ENCODE assay signal across 29 cellular contexts in genomic region chr10:122327237-122328206, GRCh38. TPM values are rescaled to one million over a fixed set of nuclear protein-coding genes. Genes with fewer than 3 reads are reported as not detected.
"Had no signal": no experiment of that assay in that cellular context is flagged by ENCODE, and none has a peak within 500 bp of the region (broad histone marks: within the 10 kb centered on the region; RNA-seq: fewer than 3 reads in every experiment).

No MANE protein-coding gene starts in this region.

- H3K4me1 ChIP-seq: adrenal gland, heart right ventricle had no signal

- H3K36me3 ChIP-seq: adrenal gland, heart right ventricle, spleen, tibial nerve, vagina had no signal

- H3K9me3 Mint-ChIP-seq: activated T-cell treated with anti-CD3 and anti-CD28 coated beads, Interleukin-2, amount 50 U/mL, for 4 hours; activated T-helper 2 cell treated with anti-CD3 and anti-CD28 coated beads, Interferon-gamma antibody, Interleukin-2, Interleukin-4, amounts not matched to agents 10 μg/mL and 5 μg/mL and 100 μg/mL, durations not matched to agents 14 hours and 24 hours and 36 hours; memory B cell had no signal

- H3K4me1 Mint-ChIP-seq: memory B cell had no signal

- DNase-seq: activated CD4-positive, alpha-beta T cell treated with anti-CD3 and anti-CD28 coated beads, Interleukin-2, amount 50 U/mL, for 4 hours; activated CD8-positive, alpha-beta memory T cell treated with anti-CD3 and anti-CD28 coated beads for 24 hours; activated CD8-positive, alpha-beta memory T cell treated with anti-CD3 and anti-CD28 coated beads, Interleukin-2, amount 50 U/mL, for 4 hours; activated naive CD4-positive, alpha-beta T cell; activated T-cell treated with anti-CD3 and anti-CD28 coated beads, Interleukin-2, amount 50 U/mL, for 4 hours; adrenal gland; cerebellar nuclear complex; effector CD8-positive, alpha-beta T cell; erythroblast; foreskin fibroblast; heart right ventricle; islet precursor cell; left colon; spleen; stimulated activated CD4-positive, alpha-beta T cell treated with anti-CD3 and anti-CD28 coated beads, Interleukin-4, amount 100 ng/mL, for 1 hour; stimulated activated naive CD4-positive, alpha-beta T cell treated with Interleukin-2 at 50 U/mL for 16 hours; T-helper 9 cell had no signal

- H3K4me3 ChIP-seq: adrenal gland, heart right ventricle, spleen, tibial nerve, vagina had no signal

- H3K4me3 Mint-ChIP-seq: activated naive CD8-positive, alpha-beta T cell; activated T-cell treated with anti-CD3 and anti-CD28 coated beads, Interleukin-2, amount 50 U/mL, for 4 hours; memory B cell; WTC11 had no signal

- H3K27ac Mint-ChIP-seq: activated naive CD8-positive, alpha-beta T cell; activated T-helper 2 cell treated with anti-CD3 and anti-CD28 coated beads, Interferon-gamma antibody, Interleukin-2, Interleukin-4, amounts not matched to agents 10 μg/mL and 5 μg/mL and 100 μg/mL, durations not matched to agents 14 hours and 24 hours and 36 hours; memory B cell; WTC11 had no signal

- H3K9me3 ChIP-seq: adrenal gland, heart right ventricle, spleen, tibial nerve, vagina had no signal

- H3K27me3 ChIP-seq: heart right ventricle, tibial nerve, vagina had no signal

- H3K36me3 Mint-ChIP-seq: activated naive CD8-positive, alpha-beta T cell; memory B cell; WTC11 had no signal

- ATAC-seq: activated T-cell treated with anti-CD3 and anti-CD28 coated beads, Interleukin-2, amount 50 U/mL, for 4 hours; heart right ventricle; left colon; WTC11 had no signal

- H3K27ac ChIP-seq: adrenal gland, heart right ventricle, vagina had no signal

RNA-seq across cellular contexts. Expression of gene BTBD16, which starts 56.4 kb away (rescaled TPM):
- total RNA-seq: activated T-cell treated with anti-CD3 and anti-CD28 coated beads, Interleukin-2, amount 50 U/mL, for 4 hours; activated T-helper 2 cell treated with anti-CD3 and anti-CD28 coated beads, Interferon-gamma antibody, Interleukin-2, Interleukin-4, amounts not matched to agents 10 μg/mL and 5 μg/mL and 100 μg/mL, durations not matched to agents 14 hours and 24 hours and 36 hours; astrocyte; fibroblast of lung; mononuclear cell; myocyte; spleen; T-helper 1 cell treated with Interleukin-12 subunit alpha and Interleukin-12 subunit beta and Interleukin-4 antibody, amounts not matched to agents 30 ng/mL and 1 ng/mL, for 36 hours; vagina; WTC11 had no signal
- polyA plus RNA-seq: fibroblast of lung, neural cell had no signal
